Comparison of ENCODE assay signal across 22 cellular contexts in the genomic region with DNA sequence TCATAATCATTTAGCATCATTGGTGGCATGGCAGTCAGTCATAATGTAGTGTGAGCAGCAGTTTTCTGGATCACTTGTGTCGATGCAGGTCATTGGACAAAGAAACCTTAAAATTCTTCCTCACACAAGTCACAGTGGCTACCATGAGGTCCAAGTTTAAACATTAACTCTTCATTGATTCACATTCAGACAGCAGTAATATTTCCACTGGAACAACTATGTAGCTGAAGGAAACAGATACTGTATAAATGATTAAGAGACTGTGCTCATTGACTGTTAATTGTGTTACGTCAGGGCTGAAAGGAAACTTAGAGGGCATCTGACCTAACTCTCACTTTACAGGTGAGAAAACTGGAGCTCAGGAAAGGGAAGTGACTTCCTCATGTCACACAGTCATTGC.
"Had no signal": no experiment of that assay in that cellular context is flagged by ENCODE, and none has a peak within 500 bp of the region (broad histone marks: within the 10 kb centered on the region; RNA-seq: fewer than 3 reads in every experiment).

No MANE protein-coding gene starts in this region.

- H3K9me3 ChIP-seq: esophagus muscularis mucosa, gastroesophageal sphincter, left ventricle myocardium inferior, lower lobe of right lung, psoas muscle, sigmoid colon, stomach, thoracic aorta, transverse colon had no signal

- H3K27me3 Mint-ChIP-seq: memory B cell had no signal

- H3K9me3 Mint-ChIP-seq: memory B cell; natural killer cell treated with Interleukin-12 subunit alpha and Interleukin-12 subunit beta and Interleukin-15 and Interleukin-18, amount 100 ng/mL, for 72 hours had no signal

- H3K9ac ChIP-seq: parathyroid adenoma had no signal

- H3K4me1 ChIP-seq: esophagus muscularis mucosa, gastroesophageal sphincter, left ventricle myocardium inferior, lower lobe of right lung, parathyroid adenoma, psoas muscle, sigmoid colon, stomach, transverse colon had no signal

- FAIRE-seq: endometrium, keratinocyte had no signal

- H3K27me3 ChIP-seq: esophagus muscularis mucosa, gastroesophageal sphincter, sigmoid colon, stomach, transverse colon had no signal

- H3K4me1 Mint-ChIP-seq: immature natural killer cell, memory B cell had no signal

- H3K27ac Mint-ChIP-seq: immature natural killer cell; memory B cell; natural killer cell treated with Interleukin-12 subunit alpha and Interleukin-12 subunit beta and Interleukin-15 and Interleukin-18, amount 100 ng/mL, for 72 hours had no signal

- H3K4me3 ChIP-seq: esophagus muscularis mucosa, gastroesophageal sphincter, left ventricle myocardium inferior, lower lobe of right lung, psoas muscle, sigmoid colon, skin epidermis, stomach, thoracic aorta, transverse colon had no signal

- H2AFZ ChIP-seq: parathyroid adenoma had no signal

- H3K79me2 ChIP-seq: parathyroid adenoma had no signal

- H3K36me3 ChIP-seq: esophagus muscularis mucosa, gastroesophageal sphincter, left ventricle myocardium inferior, lower lobe of right lung, sigmoid colon, stomach, thoracic aorta, transverse colon had no signal

- ATAC-seq: gastroesophageal sphincter; lower lobe of right lung; natural killer cell treated with Interleukin-12 subunit alpha and Interleukin-12 subunit beta and Interleukin-15 and Interleukin-18, amount 100 ng/mL, for 72 hours; psoas muscle had no signal

- H3K27ac ChIP-seq: esophagus muscularis mucosa, gastroesophageal sphincter, left ventricle myocardium inferior, lower lobe of right lung, parathyroid adenoma, psoas muscle, sigmoid colon, skin epidermis, stomach, thoracic aorta, transverse colon had no signal

- H3K36me3 Mint-ChIP-seq: immature natural killer cell; memory B cell; natural killer cell treated with Interleukin-12 subunit alpha and Interleukin-12 subunit beta and Interleukin-15 and Interleukin-18, amount 100 ng/mL, for 72 hours had no signal

- H3K4me3 Mint-ChIP-seq: immature natural killer cell; memory B cell; natural killer cell treated with Interleukin-12 subunit alpha and Interleukin-12 subunit beta and Interleukin-15 and Interleukin-18, amount 100 ng/mL, for 72 hours had no signal

- DNase-seq: effector memory CD4-positive, alpha-beta T cell; foreskin fibroblast; immature natural killer cell; left ventricle myocardium inferior; lower lobe of right lung; midbrain; psoas muscle; sigmoid colon; stimulated activated CD4-positive, alpha-beta T cell treated with anti-CD3 and anti-CD28 coated beads, Interleukin-12 subunit alpha, Interleukin-12 subunit beta, amount 100 ng/mL, for 4 hours; stimulated activated naive CD4-positive, alpha-beta T cell; stomach; substantia nigra; transverse colon had no signal
